13 cellular contexts compared by ENCODE assay signal in genomic region chr10:2791774-2792443, GRCh38.
DNase-seq lines count a peak whose midpoint lies in the region; ATAC-seq lines count a peak whose summit lies in the region.
"Had no signal": no experiment of that assay in that cellular context is flagged by ENCODE, and none has a peak within 500 bp of the region (broad histone marks: within the 10 kb centered on the region; RNA-seq: fewer than 3 reads in every experiment).

No MANE protein-coding gene starts in this region.

- DNase-seq in activated CD4-positive, alpha-beta T cell treated with anti-CD3 and anti-CD28 coated beads for 36 hours, result peak; percentile 54
- DNase-seq in activated CD4-positive, alpha-beta T cell treated with anti-CD3 and anti-CD28 coated beads for 1 hour, result no peak
- no peak for DNase-seq in central memory CD8-positive, alpha-beta T cell (ENCODE audit: low spot score in 2 of 2)
- no peak for DNase-seq in hepatic stellate cell (ENCODE audit: low spot score)
- no peak for DNase-seq in amniotic stem cell (lab: John Stamatoyannopoulos, UW)
- DNase-seq in SIG-M5 (lab: John Stamatoyannopoulos, UW), result no peak
- DNase-seq: ACHN, DMS79 treated with DMSO at 0.1 percent for 48 hours, MG63, SK-N-SH had no signal

- CTCF ChIA-PET in activated CD4-positive, alpha-beta T cell treated with anti-CD3 and anti-CD28 coated beads for 36 hours (lab: Charles Lee), result interaction anchor here (0.6 kb wide), 1 partner anchor 13 kb away, joined by 3 read pairs; no protein-coding TSS in a partner anchor

- peaks cover 14% of the 10 kb centered on the region for H3K27me3 Mint-ChIP-seq in activated CD4-positive, alpha-beta T cell treated with anti-CD3 and anti-CD28 coated beads for 36 hours
- peaks cover 35% of the 10 kb centered on the region for H3K27me3 Mint-ChIP-seq in central memory CD8-positive, alpha-beta T cell

- peaks cover 7% of the 10 kb centered on the region for H3K4me1 Mint-ChIP-seq in activated CD4-positive, alpha-beta T cell treated with anti-CD3 and anti-CD28 coated beads for 36 hours
- no peaks in the 10 kb centered on the region for H3K4me1 Mint-ChIP-seq in central memory CD8-positive, alpha-beta T cell
- H3K4me1 Mint-ChIP-seq: mesothelial cell of epicardium had no signal

- intact Hi-C loops in activated CD4-positive, alpha-beta T cell treated with anti-CD3 and anti-CD28 coated beads for 36 hours (cut with DNase I, micrococcal nuclease), result no loop called here

- no peak overlapping the region for H3K4me3 Mint-ChIP-seq in activated CD4-positive, alpha-beta T cell treated with anti-CD3 and anti-CD28 coated beads for 36 hours
- H3K4me3 Mint-ChIP-seq in central memory CD8-positive, alpha-beta T cell, result no peak overlapping the region
- H3K4me3 Mint-ChIP-seq: mesothelial cell of epicardium had no signal

- H3K9me3 Mint-ChIP-seq in activated CD4-positive, alpha-beta T cell treated with anti-CD3 and anti-CD28 coated beads for 36 hours (ENCODE audit: low read depth), result peaks cover 2% of the 10 kb centered on the region
- H3K9me3 Mint-ChIP-seq in central memory CD8-positive, alpha-beta T cell, result peaks cover 10% of the 10 kb centered on the region

- no peak overlapping the region for H3K27ac Mint-ChIP-seq in activated CD4-positive, alpha-beta T cell treated with anti-CD3 and anti-CD28 coated beads for 36 hours
- no peak overlapping the region for H3K27ac Mint-ChIP-seq in central memory CD8-positive, alpha-beta T cell (ENCODE audit: low read depth)
- H3K27ac Mint-ChIP-seq: mesothelial cell of epicardium had no signal

- ATAC-seq in activated CD4-positive, alpha-beta T cell treated with anti-CD3 and anti-CD28 coated beads for 36 hours, result peak; percentile 71
- ATAC-seq in GM21381 (IDR thresholded peaks at IDR 0.05; ENCODE audit: unreplicated experiment), result peak; percentile 96
- ATAC-seq in HG03175 (IDR thresholded peaks at IDR 0.05; ENCODE audit: unreplicated experiment), result peak; percentile 56
- peak; percentile 28 for ATAC-seq in central memory CD8-positive, alpha-beta T cell (replicated peaks; ENCODE audit: extremely low read depth, poor library complexity, severe bottlenecking)

- H3K36me3 Mint-ChIP-seq in activated CD4-positive, alpha-beta T cell treated with anti-CD3 and anti-CD28 coated beads for 36 hours (ENCODE audit: low read depth), result no peaks in the 10 kb centered on the region
- peaks cover 2% of the 10 kb centered on the region for H3K36me3 Mint-ChIP-seq in central memory CD8-positive, alpha-beta T cell (ENCODE audit: insufficient read depth)
- H3K36me3 Mint-ChIP-seq: mesothelial cell of epicardium had no signal

- POLR2A ChIA-PET in activated CD4-positive, alpha-beta T cell treated with anti-CD3 and anti-CD28 coated beads for 36 hours (lab: Charles Lee), result no interaction called here

Comparison
In these comparisons a context has a peak if more than half of its experiments do, and no peak if none do; other contexts are left out.
1. ATAC-seq: peak in every context shown above with its lines; median percentile 96 in GM21381; 71 in activated CD4-positive, alpha-beta T cell treated with anti-CD3 and anti-CD28 coated beads for 36 hours; 56 in HG03175; 28 in central memory CD8-positive, alpha-beta T cell.